8 cellular contexts compared by ENCODE assay signal in genomic region chr19:36139473-36140288, GRCh38. TPM values are rescaled to one million over a fixed set of nuclear protein-coding genes. Genes with fewer than 3 reads are reported as not detected.
DNase-seq lines count a peak whose midpoint lies in the region; ATAC-seq and TF ChIP-seq lines count a peak whose summit lies in the region.

Gene CAPNS1 (plus strand): TSS chr19:36140066. CDS start chr19:36141012, 946 bp downstream.

- H3K4me1 Mint-ChIP-seq in CD4-positive, CD25-positive, alpha-beta regulatory T cell, result peaks cover 8 to 20% (median 13%) of the 10 kb centered on the region in 4 donors

- no peaks in the 10 kb centered on the region for H3K27me3 ChIP-seq in CD4-positive, CD25-positive, alpha-beta regulatory T cell (ENCODE audit: control insufficient read depth, insufficient read depth, low read length)
- H3K27me3 ChIP-seq in duodenal mucosa (ENCODE audit: control insufficient read depth in 1 of 2, insufficient read depth in 2 of 2, low read length in 2 of 2) (no peaks in the 10 kb centered on the region), lower lobe of right lung (ENCODE audit: low read depth) (no peaks in the 10 kb centered on the region)

- H3K36me3 ChIP-seq in CD4-positive, CD25-positive, alpha-beta regulatory T cell (ENCODE audit: control insufficient read depth, insufficient read depth, low read length), result peaks cover 16% of the 10 kb centered on the region
- H3K36me3 ChIP-seq in duodenal mucosa (ENCODE audit: control insufficient read depth in 1 of 2, insufficient read depth in 2 of 2, low read length in 2 of 2) (peaks cover 16 to 23% of the 10 kb centered on the region in 2 donors), lower lobe of right lung (peaks cover 33% of the 10 kb centered on the region)

- TF ChIP-seq CTCF in lower lobe of right lung (IDR thresholded peaks at IDR 0.05), result no peak

- H3K4me3 Mint-ChIP-seq in CD4-positive, CD25-positive, alpha-beta regulatory T cell, result peak within 1 kb of the TSS; percentile 89 to 94 (median 92)

- H3K36me3 Mint-ChIP-seq in CD4-positive, CD25-positive, alpha-beta regulatory T cell, result peaks cover 13% of the 10 kb centered on the region

- peak within 1 kb of the TSS; percentile 81 for H3K27ac ChIP-seq in CD4-positive, CD25-positive, alpha-beta regulatory T cell (ENCODE audit: insufficient read depth, low read length, poor library complexity, severe bottlenecking)
- H3K27ac ChIP-seq in duodenal mucosa (ENCODE audit: low read depth, low read length) (peak within 1 kb of the TSS; percentile 99), lower lobe of right lung (peak within 1 kb of the TSS; percentile 98)

- H3K9me3 Mint-ChIP-seq in CD4-positive, CD25-positive, alpha-beta regulatory T cell, result peaks cover 0 to 4% (median 0%) of the 10 kb centered on the region in 7 donors

- ATAC-seq in CD4-positive, CD25-positive, alpha-beta regulatory T cell (ENCODE audit: low read depth in 2 of 2), result peak; percentile 69 to 70
- peak; percentile 85 for ATAC-seq in GM19395 (IDR thresholded peaks at IDR 0.05; ENCODE audit: unreplicated experiment)
- ATAC-seq in HG03565 (IDR thresholded peaks at IDR 0.05; ENCODE audit: unreplicated experiment), result peak; percentile 77
- peak; percentile 94 to 95 for ATAC-seq in lower lobe of right lung

- DNase-seq in CD4-positive, CD25-positive, alpha-beta regulatory T cell, result peak; percentile 84 to 93 (median 85)
- DNase-seq in NCI-H774 (lab: John Stamatoyannopoulos, UW), result peak; percentile 94
- DNase-seq in activated CD4-positive, alpha-beta T cell treated with anti-CD3 and anti-CD28 coated beads, Interleukin-2, amount 50 U/mL, for 48 hours, result peak; percentile 94 to 96
- DNase-seq in lower lobe of right lung, result peak; percentile 99
- DNase-seq in stimulated activated CD4-positive, alpha-beta T cell treated with anti-CD3 and anti-CD28 coated beads, TNF-alpha, amount 100 ng/mL, for 24 hours (ENCODE audit: low read depth in 3 of 3), result peak; percentile 84 to 93 (median 87)

- no peaks in the 10 kb centered on the region for H3K9me3 ChIP-seq in CD4-positive, CD25-positive, alpha-beta regulatory T cell (ENCODE audit: control insufficient read depth in 2 of 2, low read length in 2 of 2)
- no peaks in the 10 kb centered on the region for H3K9me3 ChIP-seq in duodenal mucosa (ENCODE audit: control insufficient read depth in 1 of 2, low read length in 2 of 2)
- H3K9me3 ChIP-seq in lower lobe of right lung, result no peaks in the 10 kb centered on the region

- no peaks in the 10 kb centered on the region for H3K27me3 Mint-ChIP-seq in CD4-positive, CD25-positive, alpha-beta regulatory T cell

- H3K4me3 ChIP-seq in CD4-positive, CD25-positive, alpha-beta regulatory T cell (ENCODE audit: low read depth, low read length), result peak within 1 kb of the TSS; percentile 88
- H3K4me3 ChIP-seq in duodenal mucosa (ENCODE audit: low read depth in 1 of 2, low read length in 2 of 2), result peak within 1 kb of the TSS; percentile 98 to 100
- H3K4me3 ChIP-seq in lower lobe of right lung, result peak within 1 kb of the TSS; percentile 93

- peak within 1 kb of the TSS; percentile 100 for H3K9ac ChIP-seq in duodenal mucosa (ENCODE audit: low read depth in 1 of 2, low read length in 2 of 2)

- intact Hi-C loops in lower lobe of right lung (cut with DNase I), result no loop called here

- peaks cover 18% of the 10 kb centered on the region for H3K4me1 ChIP-seq in CD4-positive, CD25-positive, alpha-beta regulatory T cell (ENCODE audit: control insufficient read depth, insufficient read depth, low read length, poor library complexity, severe bottlenecking)
- peaks cover 9 to 20% of the 10 kb centered on the region in 2 donors for H3K4me1 ChIP-seq in duodenal mucosa (ENCODE audit: control insufficient read depth in 1 of 2, insufficient read depth in 2 of 2, low read length in 2 of 2)
- peaks cover 32% of the 10 kb centered on the region for H3K4me1 ChIP-seq in lower lobe of right lung

- peak within 1 kb of the TSS; percentile 91 to 95 (median 93) for H3K27ac Mint-ChIP-seq in CD4-positive, CD25-positive, alpha-beta regulatory T cell

RNA-seq across cellular contexts. Expression of gene CAPNS1, which starts in this region (rescaled TPM):
- 262 TPM for total RNA-seq in CD4-positive, CD25-positive, alpha-beta regulatory T cell
- 100 to 1,000 TPM; 105 to 185 (median 140) TPM for polyA plus RNA-seq in CD4-positive, CD25-positive, alpha-beta regulatory T cell
- total RNA-seq in lower lobe of right lung, result 584 TPM

Comparison
In these comparisons a context has a peak if more than half of its experiments do, and no peak if none do; other contexts are left out.
1. Peak in every context shown above with its lines: DNase-seq, ATAC-seq, H3K4me3 ChIP-seq and H3K27ac ChIP-seq.